18 cellular contexts compared by ENCODE assay signal in the genomic region with DNA sequence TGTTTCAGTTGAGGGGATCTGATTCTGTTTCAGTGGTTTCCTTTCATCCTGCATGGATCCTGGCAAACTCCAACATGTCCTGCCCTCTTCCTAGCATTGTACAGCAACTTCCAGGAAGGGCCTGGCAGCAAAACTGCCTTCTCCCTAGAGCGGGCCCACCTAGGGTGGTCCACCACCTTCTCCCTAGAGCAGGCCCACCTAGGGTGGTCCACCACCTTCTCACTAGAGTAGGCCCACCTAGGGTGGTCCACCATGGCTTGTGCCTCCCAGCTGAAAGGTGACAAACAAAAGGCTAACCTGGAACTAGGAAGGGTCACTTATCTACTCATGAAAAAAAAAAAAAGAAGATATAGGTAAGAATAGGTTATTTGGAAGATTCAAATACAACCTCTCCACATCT.
DNase-seq lines count a peak whose midpoint lies in the region; ATAC-seq and TF ChIP-seq lines count a peak whose summit lies in the region.
"Had no signal": no experiment of that assay in that cellular context is flagged by ENCODE, and none has a peak within 500 bp of the region (broad histone marks: within the 10 kb centered on the region; RNA-seq: fewer than 3 reads in every experiment).

No MANE protein-coding gene starts in this region.

- CTCF ChIA-PET in WTC11 (lab: Charles Lee): interaction anchor here (3.6 kb wide), 1 partner anchor 398 kb away, joined by 36 read pairs; no protein-coding TSS in a partner anchor

- no peak overlapping the region for H3K4me3 Mint-ChIP-seq in WTC11
- H3K4me3 Mint-ChIP-seq: B cell; CD4-positive, alpha-beta T cell; CD8-positive, alpha-beta T cell had no signal

- no peak overlapping the region for H3K27ac Mint-ChIP-seq in WTC11
- H3K27ac Mint-ChIP-seq: B cell; CD4-positive, alpha-beta T cell; CD8-positive, alpha-beta T cell had no signal

- H3K27me3 Mint-ChIP-seq in WTC11 (ENCODE audit: low read depth): no peaks in the 10 kb centered on the region

- ATAC-seq in WTC11: no peak
- ATAC-seq: CD8-positive, alpha-beta T cell had no signal

- no peak overlapping the region for H2BK120ac ChIP-seq in neuronal stem cell (ENCODE audit: low read depth, low read length)

- TF ChIP-seq CTCF in WTC11 (IDR thresholded peaks at IDR 0.05) (no peak), dorsolateral prefrontal cortex (IDR thresholded peaks at IDR 0.05 in 54 of 56, conservative IDR thresholded peaks at IDR 0.05 in 2 of 56; ENCODE audit: low read depth in 1 of 56, partially characterized antibody in 56 of 56) (no peak)

- no peak overlapping the region for H3K14ac ChIP-seq in neuronal stem cell (ENCODE audit: low read length)

- no peak overlapping the region for H4K8ac ChIP-seq in neuronal stem cell (ENCODE audit: low read depth, low read length)

- no peak overlapping the region for H3K23ac ChIP-seq in neuronal stem cell (ENCODE audit: low read depth, low read length, poor library complexity)

- H2AK5ac ChIP-seq in neuronal stem cell (ENCODE audit: low read depth, low read length): peak overlapping the region; percentile 40

- POLR2A ChIA-PET in WTC11 (lab: Charles Lee): no interaction called here

- no peak overlapping the region for H2BK12ac ChIP-seq in neuronal stem cell (ENCODE audit: low read length)

- no peak overlapping the region for H2AFZ ChIP-seq in neuronal stem cell (ENCODE audit: low read length)

- intact Hi-C loops in dorsolateral prefrontal cortex (cut with DNase I): no loop called here

- H3K36me3 Mint-ChIP-seq in WTC11: no peaks in the 10 kb centered on the region
- H3K36me3 Mint-ChIP-seq: CD8-positive, alpha-beta T cell had no signal

- no peaks in the 10 kb centered on the region for H3K9me3 ChIP-seq in neuronal stem cell (replicated peaks in 1 of 2; ENCODE audit: control insufficient read depth in 2 of 2, insufficient read depth in 1 of 2, low read depth in 1 of 2, low read length in 2 of 2)
- H3K9me3 ChIP-seq: BLaER1 treated with 17β-estradiol and CSF1 and Interleukin-3, amounts not matched to agents 10 nM and 100 nM; Caco-2 had no signal

- no peaks in the 10 kb centered on the region for H3K9me3 Mint-ChIP-seq in WTC11
- H3K9me3 Mint-ChIP-seq: CD4-positive, alpha-beta T cell; CD8-positive, alpha-beta T cell had no signal

- peak overlapping the region; percentile 21 for H3K27ac ChIP-seq in layer of hippocampus (ENCODE audit: low read depth, low read length)
- no peak overlapping the region for H3K27ac ChIP-seq in neuronal stem cell (replicated peaks; ENCODE audit: low read length)
- H3K27ac ChIP-seq in dorsolateral prefrontal cortex: peak overlapping the region in 7 of 59 donors; percentile 20 to 65 (median 30)
- H3K27ac ChIP-seq: BLaER1 treated with 17β-estradiol and CSF1 and Interleukin-3, amounts not matched to agents 10 nM and 100 nM; C4-2B had no signal

- H3K36me3 ChIP-seq in neuronal stem cell (replicated peaks in 1 of 2; ENCODE audit: control insufficient read depth in 2 of 2, insufficient read depth in 2 of 2, low read length in 2 of 2): no peaks in the 10 kb centered on the region
- H3K36me3 ChIP-seq: BLaER1 treated with 17β-estradiol and CSF1 and Interleukin-3, amounts not matched to agents 10 nM and 100 nM had no signal

- DNase-seq in WTC11 (ENCODE audit: low spot score) (no peak), neuronal stem cell (ENCODE audit: low spot score) (no peak), AG20443 (ENCODE audit: low spot score) (no peak), ureter (ENCODE audit: low spot score) (no peak), dorsolateral prefrontal cortex (no peak)
- DNase-seq: 8988T; ACHN; AML-193; Caco-2; Calu3; CD4-positive, alpha-beta T cell; CD8-positive, alpha-beta T cell; DMS79 treated with DMSO at 0.1 percent for 48 hours; GF-D8 had no signal

- no peak overlapping the region for H3K9ac ChIP-seq in neuronal stem cell (ENCODE audit: low read depth, low read length, poor library complexity)
- H3K9ac ChIP-seq: BLaER1 treated with 17β-estradiol and CSF1 and Interleukin-3, amounts not matched to agents 10 nM and 100 nM had no signal

- no CpG with 5 or more reads among the region's 1 CpG for WGBS in neuronal stem cell (ENCODE audit: extremely low coverage in 2 of 2, insufficient read length in 2 of 2, insufficient replicate concordance in 1 of 2), 2 donors

- no peak overlapping the region for H3K4ac ChIP-seq in neuronal stem cell (ENCODE audit: low read length)

- H3K4me3 ChIP-seq in neuronal stem cell (ENCODE audit: low read length in 2 of 2) (no peak overlapping the region), dorsolateral prefrontal cortex (no peak overlapping the region)
- H3K4me3 ChIP-seq: BLaER1 treated with 17β-estradiol and CSF1 and Interleukin-3, amounts not matched to agents 10 nM and 100 nM had no signal

- H4K91ac ChIP-seq in neuronal stem cell (ENCODE audit: low read depth, low read length, poor library complexity): no peak overlapping the region

- H3K79me1 ChIP-seq in neuronal stem cell (ENCODE audit: low read depth, low read length): no peaks in the 10 kb centered on the region

- peaks cover 0 to 8% of the 10 kb centered on the region in 2 donors for H3K4me1 ChIP-seq in neuronal stem cell (ENCODE audit: control insufficient read depth in 2 of 2, insufficient read depth in 1 of 2, low read depth in 1 of 2, low read length in 2 of 2)
- H3K4me1 ChIP-seq: BLaER1 treated with 17β-estradiol and CSF1 and Interleukin-3, amounts not matched to agents 10 nM and 100 nM; Caco-2 had no signal

- H3K4me1 Mint-ChIP-seq in WTC11: peaks cover 25% of the 10 kb centered on the region
- H3K4me1 Mint-ChIP-seq: B cell had no signal

- H3K18ac ChIP-seq in neuronal stem cell (ENCODE audit: low read length): peak overlapping the region; percentile 54

- H2BK5ac ChIP-seq in neuronal stem cell (ENCODE audit: low read length): no peak overlapping the region

- H3K4me2 ChIP-seq in neuronal stem cell (ENCODE audit: insufficient read depth, low read length, poor library complexity, severe bottlenecking): no peak overlapping the region
- H3K4me2 ChIP-seq: BLaER1 treated with 17β-estradiol and CSF1 and Interleukin-3, amounts not matched to agents 10 nM and 100 nM had no signal

- H2BK15ac ChIP-seq in neuronal stem cell (ENCODE audit: low read length): no peak overlapping the region

- H3K27me3 ChIP-seq in layer of hippocampus (ENCODE audit: control insufficient read depth, insufficient read depth, low read length) (no peaks in the 10 kb centered on the region), neuronal stem cell (ENCODE audit: control insufficient read depth in 3 of 3, insufficient read depth in 3 of 3, low read depth in 1 of 3, low read length in 3 of 3) (no peaks in the 10 kb centered on the region), dorsolateral prefrontal cortex (peaks cover 0 to 2% (median 0%) of the 10 kb centered on the region in 45 donors)

TF ChIP-seq in WTC11, 78 proteins besides CTCF, POLR2A, EP300 and RAD21:
- no peak for TF ChIP-seq NFE2L1 (CRISPR knock-in tag; IDR thresholded peaks at IDR 0.05)
- TF ChIP-seq ZNF121 (CRISPR knock-in tag; IDR thresholded peaks at IDR 0.05): peak; percentile 79; the same call in 1 of the 2 replicates
- TF ChIP-seq, protein P1, sequence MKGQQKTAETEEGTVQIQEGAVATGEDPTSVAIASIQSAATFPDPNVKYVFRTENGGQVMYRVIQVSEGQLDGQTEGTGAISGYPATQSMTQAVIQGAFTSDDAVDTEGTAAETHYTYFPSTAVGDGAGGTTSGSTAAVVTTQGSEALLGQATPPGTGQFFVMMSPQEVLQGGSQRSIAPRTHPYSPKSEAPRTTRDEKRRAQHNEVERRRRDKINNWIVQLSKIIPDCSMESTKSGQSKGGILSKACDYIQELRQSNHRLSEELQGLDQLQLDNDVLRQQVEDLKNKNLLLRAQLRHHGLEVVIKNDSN (CRISPR knock-in tag; IDR thresholded peaks at IDR 0.05): no peak
- no peak for TF ChIP-seq IRF2 (CRISPR knock-in tag; IDR thresholded peaks at IDR 0.05; ENCODE audit: borderline replicate concordance, low read depth)
- no peak for TF ChIP-seq ZBTB21 (CRISPR knock-in tag; IDR thresholded peaks at IDR 0.05; ENCODE audit: borderline replicate concordance)
